1 cellular context compared by ENCODE assay signal in the genomic region with DNA sequence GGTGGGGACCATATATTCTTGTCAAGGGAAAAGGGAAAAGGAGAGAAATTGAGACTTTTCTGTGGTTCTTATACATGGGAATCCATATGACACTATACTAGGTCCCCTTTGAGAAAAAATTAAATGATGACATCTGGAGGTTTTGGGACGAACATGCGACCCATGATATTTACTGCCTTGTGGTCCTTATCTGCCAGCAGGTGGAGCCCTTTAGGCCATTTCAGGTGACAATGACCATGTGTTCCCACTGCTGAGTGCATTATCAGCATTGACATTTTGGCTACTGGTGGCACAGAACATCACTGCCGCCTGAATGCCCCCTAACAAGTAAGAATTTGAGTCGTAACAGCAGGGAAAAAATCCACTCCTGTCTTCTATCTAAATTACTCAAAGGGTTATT.
TF ChIP-seq lines count a peak whose summit lies in the region.

No MANE protein-coding gene starts in this region.

TF ChIP-seq in H1, 55 proteins besides CTCF, POLR2A, EP300 and RAD21 (continued from another document):
- TF ChIP-seq, protein P1, sequence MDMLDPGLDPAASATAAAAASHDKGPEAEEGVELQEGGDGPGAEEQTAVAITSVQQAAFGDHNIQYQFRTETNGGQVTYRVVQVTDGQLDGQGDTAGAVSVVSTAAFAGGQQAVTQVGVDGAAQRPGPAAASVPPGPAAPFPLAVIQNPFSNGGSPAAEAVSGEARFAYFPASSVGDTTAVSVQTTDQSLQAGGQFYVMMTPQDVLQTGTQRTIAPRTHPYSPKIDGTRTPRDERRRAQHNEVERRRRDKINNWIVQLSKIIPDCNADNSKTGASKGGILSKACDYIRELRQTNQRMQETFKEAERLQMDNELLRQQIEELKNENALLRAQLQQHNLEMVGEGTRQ (IDR thresholded peaks at IDR 0.05; ENCODE audit: low read length): 0 out of 2 replicates have a peak, but pooled peaks have one; percentile 13
- TF ChIP-seq, protein P2, sequence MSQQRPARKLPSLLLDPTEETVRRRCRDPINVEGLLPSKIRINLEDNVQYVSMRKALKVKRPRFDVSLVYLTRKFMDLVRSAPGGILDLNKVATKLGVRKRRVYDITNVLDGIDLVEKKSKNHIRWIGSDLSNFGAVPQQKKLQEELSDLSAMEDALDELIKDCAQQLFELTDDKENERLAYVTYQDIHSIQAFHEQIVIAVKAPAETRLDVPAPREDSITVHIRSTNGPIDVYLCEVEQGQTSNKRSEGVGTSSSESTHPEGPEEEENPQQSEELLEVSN (IDR thresholded peaks at IDR 0.05): peak; percentile 58
